15 cellular contexts compared by ENCODE assay signal in genomic region chr7:135971366-135971725, GRCh38. TPM values are rescaled to one million over a fixed set of nuclear protein-coding genes. Genes with fewer than 3 reads are reported as not detected.
DNase-seq lines count a peak whose midpoint lies in the region; ATAC-seq, FAIRE-seq and TF ChIP-seq lines count a peak whose summit lies in the region.
"Had no signal": no experiment of that assay in that cellular context is flagged by ENCODE, and none has a peak within 500 bp of the region (broad histone marks: within the 10 kb centered on the region; RNA-seq: fewer than 3 reads in every experiment).

No MANE protein-coding gene starts in this region.

- peak overlapping the region; percentile 25 for H3K4me3 Mint-ChIP-seq in activated T-helper 17 cell treated with anti-CD3 and anti-CD28 coated beads, Interleukin-2, amount 50 U/mL, for 72 hours

- no peak for TF ChIP-seq CTCF in D721Med (IDR thresholded peaks at IDR 0.05; ENCODE audit: insufficient read depth, missing control alignments)

- H3K36me3 Mint-ChIP-seq in activated T-helper 17 cell treated with anti-CD3 and anti-CD28 coated beads, Interleukin-2, amount 50 U/mL, for 72 hours (ENCODE audit: low read depth), result peaks cover 88% of the 10 kb centered on the region

- no peak for DNase-seq in D721Med (ENCODE audit: insufficient read length, low spot score)
- no peak for DNase-seq in EL
- no peak for DNase-seq in NCI-H2107 (lab: John Stamatoyannopoulos, UW)
- DNase-seq: activated CD4-positive, alpha-beta T cell treated with anti-CD3 and anti-CD28 coated beads, Interleukin-2, amount 10 ng/mL, durations not matched to agents 24 days and 14 days; CD4-positive, alpha-beta T cell; NCI-H1092; NCI-H526 treated with DMSO at 0.1 percent for 48 hours; SK-N-SH had no signal

- H3K4me1 Mint-ChIP-seq in activated T-helper 17 cell treated with anti-CD3 and anti-CD28 coated beads, Interleukin-2, amount 50 U/mL, for 72 hours, result peaks cover 38% of the 10 kb centered on the region

- peak; percentile 6 for ATAC-seq in GM18499 (IDR thresholded peaks at IDR 0.05; ENCODE audit: insufficient read depth, unreplicated experiment)
- ATAC-seq in GM21515 (IDR thresholded peaks at IDR 0.05; ENCODE audit: unreplicated experiment), result peak; percentile 17
- ATAC-seq in HG03354 (IDR thresholded peaks at IDR 0.05; ENCODE audit: poor library complexity, severe bottlenecking, unreplicated experiment), result peak; percentile 10
- no peak for ATAC-seq in activated T-helper 17 cell treated with anti-CD3 and anti-CD28 coated beads, Interleukin-2, amount 50 U/mL, for 72 hours (replicated peaks)
- no peak for ATAC-seq in GM21447 (IDR thresholded peaks at IDR 0.05; ENCODE audit: unreplicated experiment)
- ATAC-seq: esophagus mucosa had no signal

- no peaks in the 10 kb centered on the region for H3K9me3 Mint-ChIP-seq in activated T-helper 17 cell treated with anti-CD3 and anti-CD28 coated beads, Interleukin-2, amount 50 U/mL, for 72 hours
- H3K9me3 Mint-ChIP-seq: activated CD4-positive, alpha-beta T cell treated with anti-CD3 and anti-CD28 coated beads, Interleukin-2, amount 10 ng/mL, durations not matched to agents 24 days and 14 days; activated T-helper 2 cell treated with anti-CD3 and anti-CD28 coated beads, Interferon-gamma antibody, Interleukin-2, Interleukin-4, amounts not matched to agents 10 μg/mL and 5 μg/mL and 100 μg/mL, durations not matched to agents 14 hours and 24 hours and 36 hours; CD4-positive, alpha-beta T cell had no signal

- FAIRE-seq in D721Med (lab: Jason Lieb, UNC), result no peak

- no peak overlapping the region for H3K27ac Mint-ChIP-seq in activated T-helper 17 cell treated with anti-CD3 and anti-CD28 coated beads, Interleukin-2, amount 50 U/mL, for 72 hours
- H3K27ac Mint-ChIP-seq: activated T-helper 2 cell treated with anti-CD3 and anti-CD28 coated beads, Interferon-gamma antibody, Interleukin-2, Interleukin-4, amounts not matched to agents 10 μg/mL and 5 μg/mL and 100 μg/mL, durations not matched to agents 14 hours and 24 hours and 36 hours had no signal

- no peaks in the 10 kb centered on the region for H3K27me3 Mint-ChIP-seq in activated T-helper 17 cell treated with anti-CD3 and anti-CD28 coated beads, Interleukin-2, amount 50 U/mL, for 72 hours
- H3K27me3 Mint-ChIP-seq: activated CD4-positive, alpha-beta T cell treated with anti-CD3 and anti-CD28 coated beads, Interleukin-2, amount 10 ng/mL, durations not matched to agents 24 days and 14 days; CD4-positive, alpha-beta T cell had no signal

RNA-seq across cellular contexts. Expression of gene MTPN, which starts 5.8 kb away (rescaled TPM):
- total RNA-seq in activated T-helper 17 cell treated with anti-CD3 and anti-CD28 coated beads, Interleukin-2, amount 50 U/mL, for 72 hours, result 100 to 1,000 TPM in 1 of 2 donors, 10 to 100 TPM in 1; 99.7 to 149 TPM

Comparison
In these comparisons a context has a peak if more than half of its experiments do, and no peak if none do; other contexts are left out.
1. ATAC-seq: peak in GM18499 (single experiment), GM21515 (single experiment) and HG03354 (single experiment); none in activated T-helper 17 cell treated with anti-CD3 and anti-CD28 coated beads, Interleukin-2, amount 50 U/mL, for 72 hours (single experiment) and GM21447 (single experiment).